ENCODE assay signal across 8 cellular contexts in the genomic region with DNA sequence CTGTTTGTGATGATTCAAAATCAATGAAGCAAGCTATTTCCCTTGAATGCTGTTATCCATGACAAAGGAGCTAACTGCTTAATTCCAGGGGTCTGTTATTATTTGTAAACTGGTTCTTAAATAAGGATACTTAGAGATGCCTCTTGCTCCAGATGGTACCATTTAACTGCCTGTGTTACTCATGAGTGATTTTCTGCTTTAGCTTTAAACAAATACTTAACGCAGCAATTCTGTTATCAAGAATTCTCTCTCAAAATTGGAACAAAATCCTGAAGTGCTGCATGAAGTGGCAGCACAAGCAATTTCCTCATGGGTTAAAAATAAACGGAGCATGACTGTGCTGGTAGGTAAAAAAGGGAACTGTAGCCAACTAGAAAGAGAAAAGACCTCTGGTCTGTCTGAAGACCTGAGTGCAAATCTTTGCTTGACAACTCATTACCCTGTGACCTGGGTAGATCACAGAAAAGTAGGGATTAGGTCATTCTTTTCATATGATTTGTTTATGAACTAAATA.
DNase-seq lines count a peak whose midpoint lies in the region; ATAC-seq lines count a peak whose summit lies in the region.
"Had no signal": no experiment of that assay in that cellular context is flagged by ENCODE, and none has a peak within 500 bp of the region (broad histone marks: within the 10 kb centered on the region; RNA-seq: fewer than 3 reads in every experiment).

No MANE protein-coding gene starts in this region.

- H3K27me3 ChIP-seq in iPS-18a (ENCODE audit: control insufficient read depth, insufficient read depth, low read length) = no peaks in the 10 kb centered on the region

- DNase-seq in NCI-H2227 treated with DMSO at 0.1 percent for 48 hours (lab: John Stamatoyannopoulos, UW) = peak; percentile 54
- no peak for DNase-seq in activated gamma-delta T cell treated with Interleukin-2 at 50 U/mL for 16 hours
- no peak for DNase-seq in SW480 (ENCODE audit: low spot score)
- DNase-seq in NCI-H526 (lab: John Stamatoyannopoulos, UW) = no peak

- H3K9ac ChIP-seq in iPS-18a (ENCODE audit: low read length) = no peak overlapping the region

- H3K27ac ChIP-seq in iPS-18a (ENCODE audit: low read length) = no peak overlapping the region

- H3K9me3 ChIP-seq in iPS-18a (ENCODE audit: control insufficient read depth, low read depth, low read length) = no peaks in the 10 kb centered on the region

- H3K4me1 ChIP-seq in iPS-18a (ENCODE audit: control insufficient read depth, low read depth, low read length) = peaks cover 26% of the 10 kb centered on the region

- ATAC-seq in GM19328 (IDR thresholded peaks at IDR 0.05; ENCODE audit: unreplicated experiment) (peak; percentile 90), HG03039 (IDR thresholded peaks at IDR 0.05; ENCODE audit: unreplicated experiment) (peak; percentile 96)
- ATAC-seq: Panc1 had no signal

- H3K36me3 ChIP-seq in iPS-18a (ENCODE audit: control insufficient read depth, low read depth, low read length) = no peaks in the 10 kb centered on the region

- H3K4me3 ChIP-seq in iPS-18a (ENCODE audit: low read length) = peak overlapping the region; percentile 28
